Comparison of ENCODE assay signal across 25 cellular contexts in the genomic region with DNA sequence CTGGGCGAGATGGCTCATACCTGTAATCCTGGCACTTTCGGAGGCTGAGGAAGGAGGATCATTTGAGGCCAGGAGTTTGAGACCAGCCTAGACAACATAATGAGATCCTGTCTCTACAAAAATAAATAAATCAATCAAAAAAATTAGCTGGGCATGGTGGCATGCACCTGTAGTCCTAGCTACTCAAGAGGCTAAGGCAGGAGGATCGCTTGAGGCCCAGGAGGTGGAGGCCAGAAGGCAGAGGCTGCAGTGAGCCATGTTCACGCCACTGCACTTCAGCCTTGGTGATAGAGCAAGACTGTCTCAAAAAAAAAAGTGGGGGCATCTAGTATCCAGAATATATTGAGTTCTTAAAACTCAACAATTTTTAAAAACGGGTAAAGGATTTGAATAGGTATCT.
"Had no signal": no experiment of that assay in that cellular context is flagged by ENCODE, and none has a peak within 500 bp of the region (broad histone marks: within the 10 kb centered on the region; RNA-seq: fewer than 3 reads in every experiment).

No MANE protein-coding gene starts in this region.

- H3K9ac ChIP-seq: neural progenitor cell, parathyroid adenoma had no signal

- DNase-seq: islet precursor cell; left ventricle myocardium inferior; mesendoderm; naive B cell; natural killer cell; nephron progenitor cell; occipital lobe; psoas muscle; stimulated activated CD4-positive, alpha-beta T cell treated with anti-CD3 and anti-CD28 coated beads, Interleukin-12 subunit alpha, Interleukin-12 subunit beta, amount 100 ng/mL, for 4 hours; stimulated activated CD4-positive, alpha-beta T cell treated with anti-CD3 and anti-CD28 coated beads, Interleukin-4, amount 100 ng/mL, for 24 hours; stimulated activated naive CD4-positive, alpha-beta T cell treated with Interleukin-2 at 50 U/mL for 16 hours; stimulated activated naive CD8-positive, alpha-beta T cell treated with anti-CD3 and anti-CD28 coated beads, Interleukin-15, amount 100 ng/mL, for 72 hours; substantia nigra; upper lobe of left lung had no signal

- H3K4me3 ChIP-seq: hepatocyte, left ventricle myocardium inferior, lung, neural progenitor cell, psoas muscle, skin epidermis, tibial nerve, upper lobe of left lung, vagina had no signal

- H3K36me3 ChIP-seq: neutrophil, upper lobe of left lung had no signal

- H3K4me3 Mint-ChIP-seq: mesothelial cell of epicardium; natural killer cell; nephron progenitor cell; neural progenitor cell; stimulated activated effector memory CD8-positive, alpha-beta T cell treated with anti-CD3 and anti-CD28 coated beads, Interleukin-12 subunit alpha, Interleukin-12 subunit beta, amount 100 ng/mL, for 72 hours; stimulated activated naive CD8-positive, alpha-beta T cell treated with anti-CD3 and anti-CD28 coated beads, Interleukin-15, amount 100 ng/mL, for 72 hours had no signal

- H3K4me2 ChIP-seq: hepatocyte, neural progenitor cell had no signal

- H3K27me3 ChIP-seq: hepatocyte, neural progenitor cell, neutrophil, tibial nerve, upper lobe of left lung, vagina had no signal

- H2AFZ ChIP-seq: hepatocyte, neural progenitor cell, parathyroid adenoma had no signal

- H3K27ac ChIP-seq: hepatocyte, left ventricle myocardium inferior, neural progenitor cell, neutrophil, parathyroid adenoma, psoas muscle, skin epidermis, tibial nerve, upper lobe of left lung, vagina had no signal

- ATAC-seq: natural killer cell; psoas muscle; sciatic nerve; stimulated activated effector memory CD8-positive, alpha-beta T cell treated with anti-CD3 and anti-CD28 coated beads, Interleukin-12 subunit alpha, Interleukin-12 subunit beta, amount 100 ng/mL, for 72 hours; stimulated activated naive CD8-positive, alpha-beta T cell treated with anti-CD3 and anti-CD28 coated beads, Interleukin-15, amount 100 ng/mL, for 72 hours had no signal

- H3K4me1 ChIP-seq: parathyroid adenoma had no signal

- H3K27ac Mint-ChIP-seq: mesothelial cell of epicardium; nephron progenitor cell; neural progenitor cell; stimulated activated effector memory CD8-positive, alpha-beta T cell treated with anti-CD3 and anti-CD28 coated beads, Interleukin-12 subunit alpha, Interleukin-12 subunit beta, amount 100 ng/mL, for 72 hours; stimulated activated naive CD8-positive, alpha-beta T cell treated with anti-CD3 and anti-CD28 coated beads, Interleukin-15, amount 100 ng/mL, for 72 hours had no signal

- H3K27me3 Mint-ChIP-seq: naive B cell; stimulated activated naive CD8-positive, alpha-beta T cell treated with anti-CD3 and anti-CD28 coated beads, Interleukin-15, amount 100 ng/mL, for 72 hours had no signal
